ENCODE assay signal across 9 cellular contexts in genomic region chr14:102928412-102929348, GRCh38. TPM values are rescaled to one million over a fixed set of nuclear protein-coding genes. Genes with fewer than 3 reads are reported as not detected.
DNase-seq lines count a peak whose midpoint lies in the region; ATAC-seq lines count a peak whose summit lies in the region.
"Had no signal": no experiment of that assay in that cellular context is flagged by ENCODE, and none has a peak within 500 bp of the region (broad histone marks: within the 10 kb centered on the region; RNA-seq: fewer than 3 reads in every experiment).

No MANE protein-coding gene starts in this region.

- in situ Hi-C loops in G401 (cut with HindIII; ENCODE audit: low sequenced_read_pairs) = no loop called here

- H3K27me3 ChIP-seq in skeletal muscle tissue (ENCODE audit: control insufficient read depth in 3 of 3, insufficient read depth in 3 of 3, low read length in 3 of 3) = peaks cover 51 to 60% (median 59%) of the 10 kb centered on the region in 3 donors

- H3K27ac ChIP-seq in skeletal muscle tissue (ENCODE audit: low read depth, low read length) = no peak overlapping the region

- ATAC-seq in HG02885 (IDR thresholded peaks at IDR 0.05; ENCODE audit: poor library complexity, unreplicated experiment) (peak; percentile 54), left ventricle myocardium superior (peak; percentile 68)

- H3K36me3 ChIP-seq in skeletal muscle tissue (ENCODE audit: control insufficient read depth in 3 of 3, insufficient read depth in 3 of 3, low read length in 3 of 3) = peaks cover 8 to 13% (median 8%) of the 10 kb centered on the region in 3 donors

- H3K9me3 ChIP-seq in skeletal muscle tissue (ENCODE audit: control insufficient read depth in 3 of 3, low read length in 3 of 3) = no peaks in the 10 kb centered on the region

- DNase-seq in ELF-1 (ENCODE audit: low read depth, low spot score) = peak; percentile 71
- DNase-seq in NCI-H774 (lab: John Stamatoyannopoulos, UW) = peak; percentile 51
- DNase-seq in activated effector memory CD4-positive, alpha-beta T cell treated with Interleukin-2 at 50 U/mL for 16 hours = peak; percentile 68
- DNase-seq in left ventricle myocardium superior = peak; percentile 75
- no peak for DNase-seq in SKM-1 treated with dmso at 0.1 percent for 144 hours (lab: John Stamatoyannopoulos, UW; ENCODE audit: unreplicated experiment)
- DNase-seq in G401 (ENCODE audit: low spot score) = no peak

- H3K9ac ChIP-seq in skeletal muscle tissue (ENCODE audit: low read depth in 1 of 3, low read length in 3 of 3) = peak overlapping the region in 1 of 3 donors; percentile 40

- peaks cover 13 to 20% (median 15%) of the 10 kb centered on the region in 3 donors for H3K4me1 ChIP-seq in skeletal muscle tissue (ENCODE audit: control insufficient read depth in 3 of 3, insufficient read depth in 3 of 3, low read length in 3 of 3)

- intact Hi-C loops in left ventricle myocardium superior (cut with micrococcal nuclease) = no loop called here

- H3K4me3 ChIP-seq in skeletal muscle tissue (ENCODE audit: low read length in 3 of 3) = peak overlapping the region in 2 of 3 donors; percentile 49 to 64

RNA-seq across cellular contexts. Expression of gene AMN, which starts 6.2 kb away (rescaled TPM):
- total RNA-seq in left ventricle myocardium superior (not detected), skeletal muscle tissue (1.0 TPM)
- total RNA-seq in G401 (2014; rRNA removed; shearing (Covaris generic)) = not detected in 2 replicates
- total RNA-seq: SK-MEL-5 had no signal

Comparison
In these comparisons a context has a peak if more than half of its experiments do, and no peak if none do; other contexts are left out.
1. DNase-seq: peak in ELF-1 (single experiment), NCI-H774 (single experiment), activated effector memory CD4-positive, alpha-beta T cell treated with Interleukin-2 at 50 U/mL for 16 hours (single experiment) and left ventricle myocardium superior (single experiment); none in SKM-1 treated with dmso at 0.1 percent for 144 hours (single experiment) and G401 (single experiment).